32 cellular contexts compared by ENCODE assay signal in genomic region chr20:63576311-63576710, GRCh38. TPM values are rescaled to one million over a fixed set of nuclear protein-coding genes. Genes with fewer than 3 reads are reported as not detected.
A peak's percentile ranks its signal among the peaks of the same experiment; 100 is the strongest.
DNase-seq lines count a peak whose midpoint lies in the region; ATAC-seq and TF ChIP-seq lines count a peak whose summit lies in the region.
"Had no signal": no experiment of that assay in that cellular context is flagged by ENCODE, and none has a peak within 500 bp of the region (broad histone marks: within the 10 kb centered on the region; RNA-seq: fewer than 3 reads in every experiment).

No MANE protein-coding gene starts in this region.

- H3K9me3 Mint-ChIP-seq in brain (no peaks in the 10 kb centered on the region), progenitor cell of endocrine pancreas (ENCODE audit: low read depth) (no peaks in the 10 kb centered on the region)
- no peaks in the 10 kb centered on the region for H3K9me3 Mint-ChIP-seq in CD4-positive, alpha-beta memory T cell
- H3K9me3 Mint-ChIP-seq: activated naive CD8-positive, alpha-beta T cell treated with anti-CD3 and anti-CD28 coated beads, Interleukin-2, amount 50 U/mL, for 24 hours; stimulated activated naive CD8-positive, alpha-beta T cell treated with anti-CD3 and anti-CD28 coated beads, Interleukin-15, amount 100 ng/mL, for 72 hours had no signal

- peaks cover 42% of the 10 kb centered on the region for H3K4me1 ChIP-seq in left ventricle myocardium inferior
- peaks cover 5 to 37% (median 24%) of the 10 kb centered on the region in 9 donors for H3K4me1 ChIP-seq in heart right ventricle
- peaks cover 21% of the 10 kb centered on the region for H3K4me1 ChIP-seq in CD4-positive, alpha-beta memory T cell (ENCODE audit: insufficient read depth, low read length)
- H3K4me1 ChIP-seq: right lobe of liver had no signal

- intact Hi-C loops in left ventricle myocardium inferior (cut with micrococcal nuclease) (no loop called here), heart right ventricle (cut with DNase I) (loop anchor here in 3 of 10 donors (5.0 to 10.0 kb wide), 3 partner anchors 39 to 48 kb away; partner anchors contain the start of genes GMEB2 (in 2 of the 3) and PTK6 (in 1 of the 3))
- intact Hi-C loops in CD4-positive, alpha-beta memory T cell (cut with micrococcal nuclease): no loop called here

- 89 to 90% methylated on average over 7 of the region's 7 CpGs for WGBS in heart right ventricle, 2 donors

- H3K27ac Mint-ChIP-seq in brain: peak overlapping the region in 3 of 5 experiments; percentile 33 to 85 (median 40)
- peak overlapping the region; percentile 3 for H3K27ac Mint-ChIP-seq in progenitor cell of endocrine pancreas
- peak overlapping the region in 3 of 7 donors; percentile 12 to 54 (median 25) for H3K27ac Mint-ChIP-seq in CD4-positive, alpha-beta memory T cell
- H3K27ac Mint-ChIP-seq: activated naive CD8-positive, alpha-beta T cell treated with anti-CD3 and anti-CD28 coated beads, Interleukin-2, amount 50 U/mL, for 24 hours; stimulated activated naive CD8-positive, alpha-beta T cell treated with anti-CD3 and anti-CD28 coated beads, Interleukin-15, amount 100 ng/mL, for 72 hours had no signal

- H3K27me3 ChIP-seq in left ventricle myocardium inferior (ENCODE audit: low read depth) (no peaks in the 10 kb centered on the region), heart right ventricle (peaks cover 0 to 41% (median 0%) of the 10 kb centered on the region in 7 donors)
- H3K27me3 ChIP-seq in CD4-positive, alpha-beta memory T cell (ENCODE audit: insufficient read depth, low read length): no peaks in the 10 kb centered on the region
- H3K27me3 ChIP-seq: hepatocyte, right lobe of liver, uterus had no signal

- peaks cover 6% of the 10 kb centered on the region for H3K4me1 Mint-ChIP-seq in brain
- H3K4me1 Mint-ChIP-seq in progenitor cell of endocrine pancreas (ENCODE audit: low read depth): no peaks in the 10 kb centered on the region
- peaks cover 1 to 13% (median 6%) of the 10 kb centered on the region in 4 donors for H3K4me1 Mint-ChIP-seq in CD4-positive, alpha-beta memory T cell

- POLR2A ChIA-PET in CD4-positive, alpha-beta memory T cell (lab: Charles Lee; ENCODE audit: partially characterized antibody): interaction anchor here (0.6 kb wide), 1 partner anchor 474 kb away, joined by 3 read pairs; no protein-coding TSS in a partner anchor

- CTCF ChIA-PET in CD4-positive, alpha-beta memory T cell (lab: Charles Lee; ENCODE audit: partially characterized antibody): interaction anchor here (1.4 kb wide), 1 partner anchor 65 kb away, joined by 3 read pairs; no protein-coding TSS in a partner anchor

- H3K27me3 Mint-ChIP-seq in brain (peaks cover 4% of the 10 kb centered on the region), progenitor cell of endocrine pancreas (peaks cover 6% of the 10 kb centered on the region)
- no peaks in the 10 kb centered on the region for H3K27me3 Mint-ChIP-seq in CD4-positive, alpha-beta memory T cell

- H3K27ac ChIP-seq in left ventricle myocardium inferior (replicated peaks) (peak overlapping the region; percentile 68), heart right ventricle (no peak overlapping the region), coronary artery (no peak overlapping the region)
- no peak overlapping the region for H3K27ac ChIP-seq in CD4-positive, alpha-beta memory T cell (ENCODE audit: low read depth, low read length)
- H3K27ac ChIP-seq: BLaER1, gastroesophageal sphincter, hepatocyte, neutrophil, right lobe of liver, spleen, thoracic aorta, uterus had no signal

- H3K4me3 ChIP-seq in left ventricle myocardium inferior (no peak overlapping the region), heart right ventricle (no peak overlapping the region), coronary artery (no peak overlapping the region)
- H3K4me3 ChIP-seq in CD4-positive, alpha-beta memory T cell (ENCODE audit: low read length in 2 of 2): no peak overlapping the region
- H3K4me3 ChIP-seq: BLaER1, gastroesophageal sphincter, hepatocyte, lung, right lobe of liver, spleen, thoracic aorta, uterus had no signal

- no peaks in the 10 kb centered on the region for H3K36me3 Mint-ChIP-seq in brain
- H3K36me3 Mint-ChIP-seq in progenitor cell of endocrine pancreas (ENCODE audit: insufficient read depth): no peaks in the 10 kb centered on the region
- no peaks in the 10 kb centered on the region for H3K36me3 Mint-ChIP-seq in CD4-positive, alpha-beta memory T cell

- peak overlapping the region in 4 of 5 experiments; percentile 42 to 72 (median 54) for H3K4me3 Mint-ChIP-seq in brain
- peak overlapping the region; percentile 54 for H3K4me3 Mint-ChIP-seq in progenitor cell of endocrine pancreas (ENCODE audit: low read depth)
- H3K4me3 Mint-ChIP-seq in CD4-positive, alpha-beta memory T cell: peak overlapping the region in 4 of 8 donors; percentile 46 to 70 (median 58)
- H3K4me3 Mint-ChIP-seq: activated naive CD8-positive, alpha-beta T cell treated with anti-CD3 and anti-CD28 coated beads, Interleukin-2, amount 50 U/mL, for 24 hours; stimulated activated naive CD8-positive, alpha-beta T cell treated with anti-CD3 and anti-CD28 coated beads, Interleukin-15, amount 100 ng/mL, for 72 hours had no signal

- no peak for ATAC-seq in heart right ventricle
- ATAC-seq: activated naive CD8-positive, alpha-beta T cell treated with anti-CD3 and anti-CD28 coated beads, Interleukin-2, amount 50 U/mL, for 24 hours; gastroesophageal sphincter; stimulated activated naive CD8-positive, alpha-beta T cell treated with anti-CD3 and anti-CD28 coated beads, Interleukin-15, amount 100 ng/mL, for 72 hours had no signal

- peaks cover 11% of the 10 kb centered on the region for H3K36me3 ChIP-seq in left ventricle myocardium inferior
- H3K36me3 ChIP-seq in heart right ventricle: peaks cover 0 to 13% (median 4%) of the 10 kb centered on the region in 9 donors
- peaks cover 5% of the 10 kb centered on the region for H3K36me3 ChIP-seq in CD4-positive, alpha-beta memory T cell (ENCODE audit: insufficient read depth, low read length)
- H3K36me3 ChIP-seq: BLaER1, right lobe of liver, thoracic aorta, uterus had no signal

- TF ChIP-seq CTCF in left ventricle myocardium inferior (IDR thresholded peaks at IDR 0.05; ENCODE audit: borderline replicate concordance) (no peak), heart right ventricle (IDR thresholded peaks at IDR 0.05) (no peak), brain (conservative IDR thresholded peaks at IDR 0.05) (no peak), progenitor cell of endocrine pancreas (IDR thresholded peaks at IDR 0.05; ENCODE audit: unreplicated experiment) (no peak), coronary artery (IDR thresholded peaks at IDR 0.05) (no peak)

- no peaks in the 10 kb centered on the region for H3K9me3 ChIP-seq in left ventricle myocardium inferior (replicated peaks)
- H3K9me3 ChIP-seq in heart right ventricle: no peaks in the 10 kb centered on the region
- no peaks in the 10 kb centered on the region for H3K9me3 ChIP-seq in CD4-positive, alpha-beta memory T cell (ENCODE audit: control insufficient read depth in 1 of 2, low read length in 2 of 2)
- H3K9me3 ChIP-seq: BLaER1, gastroesophageal sphincter, neutrophil, right lobe of liver, SK-N-SH, spleen, thoracic aorta, uterus had no signal

- DNase-seq in left ventricle myocardium inferior: no peak
- DNase-seq in heart right ventricle: no peak
- DNase-seq in GM03348 (ENCODE audit: low spot score): peak; percentile 36
- DNase-seq in progenitor cell of endocrine pancreas (ENCODE audit: low spot score, unreplicated experiment): no peak
- no peak for DNase-seq in NCI-H446 treated with DMSO at 0.1 percent for 48 hours (lab: John Stamatoyannopoulos, UW)
- no peak for DNase-seq in CD4-positive, alpha-beta memory T cell
- DNase-seq in coronary artery (ENCODE audit: low spot score): no peak
- DNase-seq: activated effector memory CD4-positive, alpha-beta T cell treated with anti-CD3 and anti-CD28 coated beads, Interleukin-2, amount 50 U/mL, for 16 hours; activated naive CD8-positive, alpha-beta T cell treated with anti-CD3 and anti-CD28 coated beads, Interleukin-2, amount 50 U/mL, for 24 hours; central memory CD4-positive, alpha-beta T cell; dermis blood vessel endothelial cell; DND-41; GF-D8; Karpas-422; NCI-H2029 treated with DMSO at 0.1 percent for 48 hours; NCI-H526; posterior cingulate gyrus; right lobe of liver; SK-N-SH; spleen; stimulated activated CD4-positive, alpha-beta T cell treated with anti-CD3 and anti-CD28 coated beads, Interleukin-2, amount 100 ng/mL, for 24 hours; stimulated activated naive CD8-positive, alpha-beta T cell treated with anti-CD3 and anti-CD28 coated beads, Interleukin-15, amount 100 ng/mL, for 72 hours; T-helper 2 cell; uterus had no signal

RNA-seq across cellular contexts. Expression of gene HELZ2, which starts 2.3 kb away (rescaled TPM):
- 10.6 TPM for total RNA-seq in left ventricle myocardium inferior
- 10 to 100 TPM; 10.8 to 34.3 (median 12.7) TPM for total RNA-seq in heart right ventricle
- polyA plus RNA-seq in heart right ventricle: 10 to 100 TPM in 1 of 2 donors, 1 to 10 TPM in 1; 4.8 to 12.2 TPM
- polyA plus RNA-seq in brain (ENCODE audit: insufficient read depth, low read depth, low replicate concordance): 36.2 TPM
- total RNA-seq in progenitor cell of endocrine pancreas: 19.3 and 21.6 TPM in 2 replicates
- 10 to 100 TPM; 39.6 to 45.4 TPM for total RNA-seq in CD4-positive, alpha-beta memory T cell
- polyA plus RNA-seq in CD4-positive, alpha-beta memory T cell: 1 to 10 TPM; 2.0 to 6.4 TPM

RNA-seq across cellular contexts. Expression of gene FNDC11, which starts 22.4 kb away (rescaled TPM):
- total RNA-seq in left ventricle myocardium inferior (0.14 TPM), heart right ventricle (under 1 TPM in 4 of 10 donors, not detected in 6; 0.09 to 0.23 (median 0.16) TPM), progenitor cell of endocrine pancreas (1.9 and 2.6 TPM in 2 replicates)
- polyA plus RNA-seq in heart right ventricle (under 1 TPM; 0.19 to 0.29 TPM), brain (ENCODE audit: insufficient read depth, low read depth, low replicate concordance) (8.0 TPM)
- 1 to 10 TPM in 1 of 2 experiments, under 1 TPM in 1; 0.38 to 1.2 TPM for total RNA-seq in CD4-positive, alpha-beta memory T cell
- polyA plus RNA-seq in CD4-positive, alpha-beta memory T cell: 1 to 10 TPM in 1 of 2 donors, under 1 TPM in 1; 0.41 to 1.5 TPM
- total RNA-seq: right lobe of liver had no signal

RNA-seq across cellular contexts. Expression of gene SRMS, which starts 28.8 kb away (rescaled TPM):
- not detected for total RNA-seq in left ventricle myocardium inferior
- total RNA-seq in heart right ventricle: not detected
- not detected for polyA plus RNA-seq in heart right ventricle
- polyA plus RNA-seq in brain (ENCODE audit: insufficient read depth, low read depth, low replicate concordance): not detected
- total RNA-seq in progenitor cell of endocrine pancreas: not detected in 2 replicates
- not detected for total RNA-seq in CD4-positive, alpha-beta memory T cell
- not detected for polyA plus RNA-seq in CD4-positive, alpha-beta memory T cell
- total RNA-seq: activated CD8-positive, alpha-beta memory T cell treated with anti-CD3 and anti-CD28 coated beads for 36 hours; dermis blood vessel endothelial cell; gastroesophageal sphincter; hepatocyte; lung; right lobe of liver; thoracic aorta; uterus had no signal
- polyA plus RNA-seq: hepatocyte, SK-N-SH had no signal

RNA-seq across cellular contexts. Expression of gene PTK6, which starts 39.1 kb away (rescaled TPM):
- total RNA-seq in left ventricle myocardium inferior (not detected), heart right ventricle (under 1 TPM in 2 of 10 donors, not detected in 8; 0.06 to 0.28 TPM), progenitor cell of endocrine pancreas (0.29 and 0.31 TPM in 2 replicates)
- polyA plus RNA-seq in heart right ventricle (under 1 TPM in 1 of 2 donors, not detected in 1; 0.03 TPM), brain (ENCODE audit: insufficient read depth, low read depth, low replicate concordance) (0.93 TPM)
- total RNA-seq in CD4-positive, alpha-beta memory T cell: not detected
- polyA plus RNA-seq in CD4-positive, alpha-beta memory T cell: under 1 TPM; 0.31 to 0.59 TPM

RNA-seq across cellular contexts. Expression of gene GMEB2, which starts 50.6 kb away (rescaled TPM):
- total RNA-seq in left ventricle myocardium inferior (5.3 TPM), heart right ventricle (1 to 10 TPM; 4.9 to 7.5 (median 5.8) TPM), progenitor cell of endocrine pancreas (15.1 and 15.2 TPM in 2 replicates)
- polyA plus RNA-seq in heart right ventricle (1 to 10 TPM; 6.0 to 8.2 TPM), brain (ENCODE audit: insufficient read depth, low read depth, low replicate concordance) (13.6 TPM)
- total RNA-seq in CD4-positive, alpha-beta memory T cell: 10 to 100 TPM; 24.4 to 26.4 TPM
- polyA plus RNA-seq in CD4-positive, alpha-beta memory T cell: 10 to 100 TPM in 1 of 2 donors, 1 to 10 TPM in 1; 4.5 to 16.6 TPM
